Comparison of ENCODE assay signal across 1 cellular context in the genomic region with DNA sequence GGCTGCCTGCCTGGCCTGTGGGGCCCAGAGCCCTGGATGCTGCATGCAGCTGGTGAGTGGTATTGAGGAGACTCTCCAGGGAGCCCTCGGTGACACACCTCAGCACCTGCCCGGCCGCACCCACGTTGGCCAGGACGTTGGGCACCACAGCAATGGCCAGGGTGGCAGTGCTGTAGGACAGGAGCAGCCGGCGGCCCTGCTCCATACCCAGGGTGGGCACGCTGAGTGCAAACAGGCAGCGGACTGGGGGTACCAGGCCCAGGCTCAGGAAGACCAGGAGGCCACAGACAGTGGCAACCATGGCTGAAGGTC.
TF ChIP-seq lines count a peak whose summit lies in the region.

No MANE protein-coding gene starts in this region.

TF ChIP-seq in HepG2, 621 proteins besides CTCF, POLR2A, EP300 and RAD21 (continued from another document):
- TF ChIP-seq, protein P1, sequence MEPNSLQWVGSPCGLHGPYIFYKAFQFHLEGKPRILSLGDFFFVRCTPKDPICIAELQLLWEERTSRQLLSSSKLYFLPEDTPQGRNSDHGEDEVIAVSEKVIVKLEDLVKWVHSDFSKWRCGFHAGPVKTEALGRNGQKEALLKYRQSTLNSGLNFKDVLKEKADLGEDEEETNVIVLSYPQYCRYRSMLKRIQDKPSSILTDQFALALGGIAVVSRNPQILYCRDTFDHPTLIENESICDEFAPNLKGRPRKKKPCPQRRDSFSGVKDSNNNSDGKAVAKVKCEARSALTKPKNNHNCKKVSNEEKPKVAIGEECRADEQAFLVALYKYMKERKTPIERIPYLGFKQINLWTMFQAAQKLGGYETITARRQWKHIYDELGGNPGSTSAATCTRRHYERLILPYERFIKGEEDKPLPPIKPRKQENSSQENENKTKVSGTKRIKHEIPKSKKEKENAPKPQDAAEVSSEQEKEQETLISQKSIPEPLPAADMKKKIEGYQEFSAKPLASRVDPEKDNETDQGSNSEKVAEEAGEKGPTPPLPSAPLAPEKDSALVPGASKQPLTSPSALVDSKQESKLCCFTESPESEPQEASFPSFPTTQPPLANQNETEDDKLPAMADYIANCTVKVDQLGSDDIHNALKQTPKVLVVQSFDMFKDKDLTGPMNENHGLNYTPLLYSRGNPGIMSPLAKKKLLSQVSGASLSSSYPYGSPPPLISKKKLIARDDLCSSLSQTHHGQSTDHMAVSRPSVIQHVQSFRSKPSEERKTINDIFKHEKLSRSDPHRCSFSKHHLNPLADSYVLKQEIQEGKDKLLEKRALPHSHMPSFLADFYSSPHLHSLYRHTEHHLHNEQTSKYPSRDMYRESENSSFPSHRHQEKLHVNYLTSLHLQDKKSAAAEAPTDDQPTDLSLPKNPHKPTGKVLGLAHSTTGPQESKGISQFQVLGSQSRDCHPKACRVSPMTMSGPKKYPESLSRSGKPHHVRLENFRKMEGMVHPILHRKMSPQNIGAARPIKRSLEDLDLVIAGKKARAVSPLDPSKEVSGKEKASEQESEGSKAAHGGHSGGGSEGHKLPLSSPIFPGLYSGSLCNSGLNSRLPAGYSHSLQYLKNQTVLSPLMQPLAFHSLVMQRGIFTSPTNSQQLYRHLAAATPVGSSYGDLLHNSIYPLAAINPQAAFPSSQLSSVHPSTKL (CRISPR knock-in tag; IDR thresholded peaks at IDR 0.05): no peak
- TF ChIP-seq NFE2L2 (IDR thresholded peaks at IDR 0.05; ENCODE audit: low read length) (no peak), ZNF687 (CRISPR knock-in tag; IDR thresholded peaks at IDR 0.05) (peak; percentile 45), HNRNPLL (IDR thresholded peaks at IDR 0.05; ENCODE audit: low read depth, low read length, poor library complexity, severe bottlenecking) (peak; percentile 19), PTBP1 (IDR thresholded peaks at IDR 0.05; ENCODE audit: low read depth, low read length, poor library complexity, severe bottlenecking) (no peak), ZNF274 (CRISPR knock-in tag; IDR thresholded peaks at IDR 0.05) (no peak), ZNF552 (CRISPR knock-in tag; IDR thresholded peaks at IDR 0.05; ENCODE audit: borderline replicate concordance) (0 out of 2 replicates have a peak, but pooled peaks have one; percentile 25)
